ENCODE assay signal across 8 cellular contexts in genomic region chr6:157981395-157982296, GRCh38. TPM values are rescaled to one million over a fixed set of nuclear protein-coding genes. Genes with fewer than 3 reads are reported as not detected.
DNase-seq lines count a peak whose midpoint lies in the region; ATAC-seq and TF ChIP-seq lines count a peak whose summit lies in the region.

Gene SYNJ2 (plus strand): TSS chr6:157981863. CDS start chr6:157981962, 99 bp downstream.

- no peaks in the 10 kb centered on the region for H3K27me3 ChIP-seq in breast epithelium

- peak within 1 kb of the TSS; percentile 94 for H3K27ac ChIP-seq in VCaP
- peak within 1 kb of the TSS; percentile 79 to 86 for H3K27ac ChIP-seq in breast epithelium

- H3K9me3 ChIP-seq in breast epithelium: no peaks in the 10 kb centered on the region

- intact Hi-C loops in breast epithelium (cut with DNase I; ENCODE audit: low total_unique reads): loop anchor here (5.0 kb wide), 1 partner anchor 61 kb away; no protein-coding TSS in a partner anchor

- no peak for TF ChIP-seq POLR2A in breast epithelium (IDR thresholded peaks at IDR 0.05)

- DNase-seq in NCI-H1092 (lab: John Stamatoyannopoulos, UW) (peak; percentile 32), breast epithelium (ENCODE audit: low spot score in 2 of 2) (peak; percentile 63 to 82), iris pigment epithelial cell (ENCODE audit: low read depth) (peak; percentile 89), NK-92 (lab: John Stamatoyannopoulos, UW; ENCODE audit: unreplicated experiment) (no peak)
- DNase-seq in stimulated activated CD4-positive, alpha-beta T cell treated with anti-CD3 and anti-CD28 coated beads, Interleukin-12 subunit alpha, Interleukin-12 subunit beta, amount 100 ng/mL, for 48 hours (ENCODE audit: low read depth in 2 of 3, low spot score in 1 of 3): peak; percentile 51 to 73 (median 56)

- H3K36me3 ChIP-seq in breast epithelium: no peaks in the 10 kb centered on the region

- H3K4me3 ChIP-seq in GM12875 (ENCODE audit: low read depth, low read length): peak within 1 kb of the TSS; percentile 60
- peak within 1 kb of the TSS; percentile 86 to 97 (median 89) for H3K4me3 ChIP-seq in breast epithelium

- peak; percentile 76 for ATAC-seq in HG02623 (IDR thresholded peaks at IDR 0.05; ENCODE audit: unreplicated experiment)

- TF ChIP-seq CTCF in GM12875 (IDR thresholded peaks at IDR 0.05; ENCODE audit: borderline replicate concordance, insufficient read depth, low read depth, low read length) (peak; percentile 46), VCaP (conservative IDR thresholded peaks at IDR 0.05) (peak; percentile 79), breast epithelium (IDR thresholded peaks at IDR 0.05) (peak in 1 of 3 donors; percentile 27)

- peaks cover 0 to 5% of the 10 kb centered on the region in 2 donors for H3K4me1 ChIP-seq in breast epithelium

RNA-seq across cellular contexts. Expression of gene SYNJ2, which starts in this region (rescaled TPM):
- 10 to 100 TPM in 2 of 3 donors, 1 to 10 TPM in 1; 3.0 to 20.2 (median 15.7) TPM for total RNA-seq in breast epithelium
